ENCODE assay signal across 1 cellular context in the genomic region with DNA sequence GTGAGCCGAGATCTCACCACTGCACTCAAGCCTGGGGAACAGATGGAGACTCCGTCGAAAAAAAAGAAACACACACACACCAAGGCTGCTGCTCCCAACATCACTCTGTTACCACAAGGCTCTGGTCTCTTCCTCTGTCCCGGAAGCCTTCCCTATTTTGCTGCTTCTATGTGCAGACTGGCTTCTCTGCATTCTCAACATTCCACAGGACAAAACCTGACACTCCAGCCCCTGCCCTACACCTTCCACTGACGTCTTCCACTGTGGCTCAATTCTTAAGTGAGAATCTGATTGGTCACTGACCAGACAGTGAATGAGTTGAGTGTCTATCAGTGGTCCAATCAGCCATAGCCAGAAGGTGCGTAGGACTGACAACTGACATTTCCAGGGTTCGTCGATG.
A peak's percentile ranks its signal among the peaks of the same experiment; 100 is the strongest.
TF ChIP-seq lines count a peak whose summit lies in the region.

No MANE protein-coding gene starts in this region.

TF ChIP-seq in HepG2, 621 proteins besides CTCF, POLR2A, EP300 and RAD21:
- no peak for TF ChIP-seq ZMYM2 (CRISPR knock-in tag; IDR thresholded peaks at IDR 0.05)
- peak; percentile 30 for TF ChIP-seq TEAD3 (CRISPR knock-in tag; optimal IDR thresholded peaks at IDR 0.05; ENCODE audit: borderline replicate concordance)
